In the genomic region with DNA sequence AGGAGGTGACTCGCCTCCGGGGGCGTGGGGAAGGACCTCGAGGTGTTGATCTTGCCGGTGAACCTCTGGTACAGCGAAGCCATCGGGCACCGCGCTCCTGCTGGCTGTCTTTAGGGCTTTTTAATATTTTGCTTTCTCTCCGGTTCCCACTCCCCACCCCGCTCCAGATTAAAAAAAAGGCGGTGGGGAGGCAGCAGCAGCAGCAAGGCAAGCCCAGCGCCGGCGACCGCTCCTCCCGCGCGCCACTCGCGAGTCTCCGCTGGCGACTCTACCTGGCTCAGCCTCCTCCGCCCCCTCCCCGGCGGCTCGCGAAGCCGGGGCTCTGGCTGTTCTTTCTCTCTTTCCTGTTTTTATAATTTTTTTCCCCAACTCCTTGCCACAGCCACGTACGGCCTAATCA, we compare ENCODE assay signal across 8 cellular contexts.
DNase-seq lines count a peak whose midpoint lies in the region; ATAC-seq and TF ChIP-seq lines count a peak whose summit lies in the region.
"Not testable (repeated sequence)": the region's sequence is repeated elsewhere in the genome, so short reads cannot be mapped to it uniquely, and the experiment has no call there.

No MANE protein-coding gene starts in this region.

- DNase-seq in CD8-positive, alpha-beta T cell: peak in 1 of 7 experiments; percentile 11
- peak; percentile 21 for DNase-seq in NCI-H1092 (lab: John Stamatoyannopoulos, UW)
- peak; percentile 32 for DNase-seq in activated CD4-positive, alpha-beta T cell treated with anti-CD3 and anti-CD28 coated beads for 36 hours
- peak; percentile 27 for DNase-seq in activated naive CD8-positive, alpha-beta T cell treated with anti-CD3 and anti-CD28 coated beads for 36 hours
- DNase-seq in endothelial cell (ENCODE audit: low spot score); left lung; trophoblast cell; suprapubic skin (ENCODE audit: low spot score in 2 of 2): not testable (repeated sequence)

- POLR2A ChIA-PET in CD8-positive, alpha-beta T cell (lab: Charles Lee); activated CD4-positive, alpha-beta T cell treated with anti-CD3 and anti-CD28 coated beads for 36 hours (lab: Charles Lee): not testable (repeated sequence)

- not testable (repeated sequence) for H3K4me3 ChIP-seq in CD8-positive, alpha-beta T cell (ENCODE audit: low read depth, low read length)
- peak overlapping the region; percentile 25 to 34 for H3K4me3 ChIP-seq in left lung
- peak overlapping the region; percentile 61 for H3K4me3 ChIP-seq in trophoblast cell (ENCODE audit: low read depth, low read length)
- H3K4me3 ChIP-seq in suprapubic skin: peak overlapping the region; percentile 55

- not testable (repeated sequence) for H4K12ac ChIP-seq in trophoblast cell (ENCODE audit: low read depth, low read length)

- peak; percentile 6 for ATAC-seq in CD8-positive, alpha-beta T cell
- peak; percentile 21 for ATAC-seq in activated CD4-positive, alpha-beta T cell treated with anti-CD3 and anti-CD28 coated beads for 36 hours
- ATAC-seq in left lung: peak; percentile 9

- H3K9me3 ChIP-seq in CD8-positive, alpha-beta T cell (ENCODE audit: low read length); left lung; trophoblast cell (ENCODE audit: insufficient read depth, low read depth, low read length); suprapubic skin: not testable (repeated sequence)

- peaks cover 23% of the 10 kb centered on the region for H3K4me1 Mint-ChIP-seq in CD8-positive, alpha-beta T cell (ENCODE audit: low read depth)
- H3K4me1 Mint-ChIP-seq in activated CD4-positive, alpha-beta T cell treated with anti-CD3 and anti-CD28 coated beads for 36 hours; activated naive CD8-positive, alpha-beta T cell treated with anti-CD3 and anti-CD28 coated beads for 36 hours; endothelial cell (ENCODE audit: unreplicated experiment): not testable (repeated sequence)

- not testable (repeated sequence) for H3K36me3 Mint-ChIP-seq in CD8-positive, alpha-beta T cell; activated CD4-positive, alpha-beta T cell treated with anti-CD3 and anti-CD28 coated beads for 36 hours (ENCODE audit: low read depth); activated naive CD8-positive, alpha-beta T cell treated with anti-CD3 and anti-CD28 coated beads for 36 hours; endothelial cell (ENCODE audit: low read depth, unreplicated experiment)

- H2BK120ac ChIP-seq in trophoblast cell (ENCODE audit: insufficient read depth, low read length, poor library complexity): not testable (repeated sequence)

- peak overlapping the region; percentile 76 for H3K4me3 Mint-ChIP-seq in CD8-positive, alpha-beta T cell
- H3K4me3 Mint-ChIP-seq in activated CD4-positive, alpha-beta T cell treated with anti-CD3 and anti-CD28 coated beads for 36 hours: peak overlapping the region; percentile 65
- H3K4me3 Mint-ChIP-seq in activated naive CD8-positive, alpha-beta T cell treated with anti-CD3 and anti-CD28 coated beads for 36 hours: peak overlapping the region; percentile 82
- peak overlapping the region; percentile 69 for H3K4me3 Mint-ChIP-seq in endothelial cell (ENCODE audit: unreplicated experiment)

- H3K4me2 ChIP-seq in trophoblast cell (ENCODE audit: low read length): peak overlapping the region; percentile 86

- H3K27me3 Mint-ChIP-seq in CD8-positive, alpha-beta T cell (ENCODE audit: low read depth): peaks cover 17% of the 10 kb centered on the region
- H3K27me3 Mint-ChIP-seq in activated CD4-positive, alpha-beta T cell treated with anti-CD3 and anti-CD28 coated beads for 36 hours: peaks cover 20% of the 10 kb centered on the region
- peaks cover 33% of the 10 kb centered on the region for H3K27me3 Mint-ChIP-seq in activated naive CD8-positive, alpha-beta T cell treated with anti-CD3 and anti-CD28 coated beads for 36 hours
- not testable (repeated sequence) for H3K27me3 Mint-ChIP-seq in endothelial cell (ENCODE audit: unreplicated experiment)

- H3K36me3 ChIP-seq in CD8-positive, alpha-beta T cell (ENCODE audit: insufficient read depth, low read length); left lung; trophoblast cell (ENCODE audit: control insufficient read depth in 1 of 2, insufficient read depth in 2 of 2, low read length in 2 of 2); suprapubic skin: not testable (repeated sequence)

- not testable (repeated sequence) for TF ChIP-seq POLR2A in suprapubic skin (IDR thresholded peaks at IDR 0.05)

- not testable (repeated sequence) for H4K8ac ChIP-seq in trophoblast cell (ENCODE audit: low read depth, low read length)

- H3K27ac ChIP-seq in CD8-positive, alpha-beta T cell (ENCODE audit: low read depth, low read length); left lung; trophoblast cell (ENCODE audit: low read depth, low read length); suprapubic skin: not testable (repeated sequence)

- H3K14ac ChIP-seq in trophoblast cell (ENCODE audit: low read length): not testable (repeated sequence)

- H3K79me2 ChIP-seq in trophoblast cell (ENCODE audit: control insufficient read depth, insufficient read depth, low read length, poor library complexity): not testable (repeated sequence)

- H3K4ac ChIP-seq in trophoblast cell (ENCODE audit: low read depth, low read length): not testable (repeated sequence)

- not testable (repeated sequence) for H4K91ac ChIP-seq in trophoblast cell (ENCODE audit: low read depth, low read length)

- not testable (repeated sequence) for H3K79me1 ChIP-seq in trophoblast cell (ENCODE audit: low read length)

- H3K4me1 ChIP-seq in CD8-positive, alpha-beta T cell (ENCODE audit: insufficient read depth, low read length); trophoblast cell (ENCODE audit: control insufficient read depth in 1 of 2, insufficient read depth in 2 of 2, low read length in 2 of 2): not testable (repeated sequence)
- peaks cover 0 to 12% of the 10 kb centered on the region in 2 donors for H3K4me1 ChIP-seq in left lung
- peaks cover 22% of the 10 kb centered on the region for H3K4me1 ChIP-seq in suprapubic skin

- intact Hi-C loops in CD8-positive, alpha-beta T cell (cut with DNase I, micrococcal nuclease): loop anchor here (10.0 kb wide), 2 partner anchors 163 to 243 kb away; no protein-coding TSS in a partner anchor
- intact Hi-C loops in activated CD4-positive, alpha-beta T cell treated with anti-CD3 and anti-CD28 coated beads for 36 hours (cut with DNase I, micrococcal nuclease): loop anchor here (1.0 to 10.0 kb wide), 3 partner anchors 163 to 227 kb away; no protein-coding TSS in a partner anchor
- intact Hi-C loops in left lung (cut with DNase I): not testable (repeated sequence)

- not testable (repeated sequence) for H2BK12ac ChIP-seq in trophoblast cell (ENCODE audit: low read length)

- H3K18ac ChIP-seq in trophoblast cell (ENCODE audit: low read length): not testable (repeated sequence)

- not testable (repeated sequence) for H3K9ac ChIP-seq in trophoblast cell (ENCODE audit: low read length)

- not testable (repeated sequence) for H3K9me3 Mint-ChIP-seq in CD8-positive, alpha-beta T cell; activated CD4-positive, alpha-beta T cell treated with anti-CD3 and anti-CD28 coated beads for 36 hours (ENCODE audit: low read depth); activated naive CD8-positive, alpha-beta T cell treated with anti-CD3 and anti-CD28 coated beads for 36 hours; endothelial cell (ENCODE audit: unreplicated experiment)

- not testable (repeated sequence) for TF ChIP-seq EP300 in suprapubic skin (IDR thresholded peaks at IDR 0.05)

- H3K27me3 ChIP-seq in CD8-positive, alpha-beta T cell (ENCODE audit: insufficient read depth, low read length); trophoblast cell (ENCODE audit: insufficient read depth, low read length): not testable (repeated sequence)
- H3K27me3 ChIP-seq in left lung: peaks cover 0 to 44% of the 10 kb centered on the region in 2 donors
- H3K27me3 ChIP-seq in suprapubic skin: peaks cover 23% of the 10 kb centered on the region

- not testable (repeated sequence) for H3K27ac Mint-ChIP-seq in CD8-positive, alpha-beta T cell; activated CD4-positive, alpha-beta T cell treated with anti-CD3 and anti-CD28 coated beads for 36 hours; activated naive CD8-positive, alpha-beta T cell treated with anti-CD3 and anti-CD28 coated beads for 36 hours; endothelial cell (ENCODE audit: unreplicated experiment)

- WGBS in trophoblast cell (ENCODE audit: extremely low coverage, insufficient coverage, insufficient read length): no CpG with 5 or more reads among the region's 31 CpGs
- WGBS in suprapubic skin: 2% methylated on average over 22 of the region's 31 CpGs

- CTCF ChIA-PET in CD8-positive, alpha-beta T cell (lab: Charles Lee): interaction anchor here (0.5 kb wide), 1 partner anchor 201 kb away, joined by 3 read pairs; no protein-coding TSS in a partner anchor
- CTCF ChIA-PET in activated CD4-positive, alpha-beta T cell treated with anti-CD3 and anti-CD28 coated beads for 36 hours (lab: Charles Lee): not testable (repeated sequence)

- TF ChIP-seq CTCF in CD8-positive, alpha-beta T cell (IDR thresholded peaks at IDR 0.05); endothelial cell (IDR thresholded peaks at IDR 0.05; ENCODE audit: unreplicated experiment); left lung (IDR thresholded peaks at IDR 0.05); suprapubic skin (IDR thresholded peaks at IDR 0.05): not testable (repeated sequence)

- H3K23ac ChIP-seq in trophoblast cell (ENCODE audit: low read length): not testable (repeated sequence)

- H2BK5ac ChIP-seq in trophoblast cell (ENCODE audit: low read depth, low read length, poor library complexity): not testable (repeated sequence)

- peak overlapping the region; percentile 41 for H2AFZ ChIP-seq in trophoblast cell (ENCODE audit: insufficient read depth, low read length, poor library complexity)

- not testable (repeated sequence) for H2AK5ac ChIP-seq in trophoblast cell (ENCODE audit: low read length)
